In the genomic region with DNA sequence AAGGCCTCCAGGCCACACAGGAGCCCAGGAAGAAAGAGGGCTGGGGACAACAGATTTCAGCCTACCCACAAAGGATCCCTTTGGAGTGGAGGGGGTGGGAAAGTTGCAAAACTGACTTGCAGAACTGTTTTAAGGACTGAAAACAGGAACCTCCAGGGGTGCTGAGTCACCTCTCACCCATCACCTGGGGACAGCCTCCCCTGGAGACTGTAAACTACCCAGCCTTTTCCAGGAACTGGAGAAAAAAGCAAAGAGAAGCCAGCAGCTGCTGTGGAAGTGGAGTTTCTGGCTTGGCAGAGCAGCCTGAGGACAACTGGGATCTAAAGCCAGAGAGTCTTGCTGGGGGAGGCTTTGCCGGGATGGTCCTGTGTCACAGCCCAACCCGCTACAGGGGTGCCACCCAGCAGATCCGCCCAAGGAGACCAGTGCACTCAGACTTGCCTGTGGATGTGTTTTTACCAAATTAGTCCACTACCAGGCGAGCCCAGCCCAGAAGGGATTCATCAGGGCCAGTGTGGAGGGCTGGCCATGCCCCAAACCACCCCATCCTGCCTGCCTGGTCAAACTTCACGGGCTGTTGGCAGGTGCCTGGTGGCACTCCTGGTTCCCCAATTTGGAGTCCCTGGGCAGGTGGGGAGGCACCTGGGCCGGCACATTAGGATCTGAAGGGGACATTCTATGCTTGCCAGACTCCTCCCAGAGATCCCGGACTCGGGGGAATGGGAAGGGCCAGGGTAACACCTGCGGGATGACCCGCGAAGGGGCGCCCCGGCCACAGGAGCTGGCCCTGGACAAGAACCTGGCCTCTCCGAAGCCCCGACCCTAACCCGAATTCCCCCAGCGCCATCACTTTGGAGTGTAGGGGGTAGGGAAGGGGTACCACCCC, we compare ENCODE assay signal across 2 cellular contexts.
TF ChIP-seq lines count a peak whose summit lies in the region.

No MANE protein-coding gene starts in this region.

TF ChIP-seq in IMR-90, 13 proteins besides CTCF, POLR2A, EP300 and RAD21:
- TF ChIP-seq CEBPB (IDR thresholded peaks at IDR 0.05; ENCODE audit: low read depth, low read length) (no peak), MAZ (IDR thresholded peaks at IDR 0.05; ENCODE audit: borderline replicate concordance, low read depth, low read length) (no peak), CHD1 (IDR thresholded peaks at IDR 0.05; ENCODE audit: low read depth, low read length) (no peak), MXI1 (IDR thresholded peaks at IDR 0.05; ENCODE audit: borderline replicate concordance, low read depth, low read length) (no peak), MAFK (IDR thresholded peaks at IDR 0.05; ENCODE audit: low read depth, low read length) (no peak), BHLHE40 (IDR thresholded peaks at IDR 0.05; ENCODE audit: low read depth, low read length) (no peak), RFX5 (IDR thresholded peaks at IDR 0.05; ENCODE audit: low read depth, low read length) (no peak)
- TF ChIP-seq, protein P1, sequence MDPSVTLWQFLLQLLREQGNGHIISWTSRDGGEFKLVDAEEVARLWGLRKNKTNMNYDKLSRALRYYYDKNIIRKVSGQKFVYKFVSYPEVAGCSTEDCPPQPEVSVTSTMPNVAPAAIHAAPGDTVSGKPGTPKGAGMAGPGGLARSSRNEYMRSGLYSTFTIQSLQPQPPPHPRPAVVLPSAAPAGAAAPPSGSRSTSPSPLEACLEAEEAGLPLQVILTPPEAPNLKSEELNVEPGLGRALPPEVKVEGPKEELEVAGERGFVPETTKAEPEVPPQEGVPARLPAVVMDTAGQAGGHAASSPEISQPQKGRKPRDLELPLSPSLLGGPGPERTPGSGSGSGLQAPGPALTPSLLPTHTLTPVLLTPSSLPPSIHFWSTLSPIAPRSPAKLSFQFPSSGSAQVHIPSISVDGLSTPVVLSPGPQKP (IDR thresholded peaks at IDR 0.05; ENCODE audit: borderline replicate concordance, low read depth, low read length) = no peak
- TF ChIP-seq, protein P2, sequence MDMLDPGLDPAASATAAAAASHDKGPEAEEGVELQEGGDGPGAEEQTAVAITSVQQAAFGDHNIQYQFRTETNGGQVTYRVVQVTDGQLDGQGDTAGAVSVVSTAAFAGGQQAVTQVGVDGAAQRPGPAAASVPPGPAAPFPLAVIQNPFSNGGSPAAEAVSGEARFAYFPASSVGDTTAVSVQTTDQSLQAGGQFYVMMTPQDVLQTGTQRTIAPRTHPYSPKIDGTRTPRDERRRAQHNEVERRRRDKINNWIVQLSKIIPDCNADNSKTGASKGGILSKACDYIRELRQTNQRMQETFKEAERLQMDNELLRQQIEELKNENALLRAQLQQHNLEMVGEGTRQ (IDR thresholded peaks at IDR 0.05; ENCODE audit: low read depth, low read length) = no peak
TF ChIP-seq in IMR-90: peak in this region for 0.

TF ChIP-seq in GM12878, 131 proteins besides CTCF, POLR2A, EP300 and RAD21:
- no peak for TF ChIP-seq MXI1 (IDR thresholded peaks at IDR 0.05; ENCODE audit: low read depth, low read length)
- no peak for TF ChIP-seq POLR2AphosphoS5 (IDR thresholded peaks at IDR 0.05; ENCODE audit: low read length)
- TF ChIP-seq KDM1A (IDR thresholded peaks at IDR 0.05; ENCODE audit: borderline replicate concordance) = no peak
- TF ChIP-seq SPI1 (IDR thresholded peaks at IDR 0.05; ENCODE audit: borderline replicate concordance, insufficient read depth, low read depth, low read length) = peak; percentile 47; the same call in 1 of the 2 replicates
- no peak for TF ChIP-seq RELA (IDR thresholded peaks at IDR 0.05; ENCODE audit: borderline replicate concordance, partially characterized antibody)
- no peak for TF ChIP-seq TBL1XR1 (IDR thresholded peaks at IDR 0.05; ENCODE audit: low read depth, low read length)
- no peak for TF ChIP-seq RCOR1 (conservative IDR thresholded peaks at IDR 0.05; ENCODE audit: low read depth, low read length)
- TF ChIP-seq NFIC (IDR thresholded peaks at IDR 0.05; ENCODE audit: low read depth, low read length) = no peak
- no peak for TF ChIP-seq BACH1 (IDR thresholded peaks at IDR 0.05; ENCODE audit: borderline replicate concordance)
- no peak for TF ChIP-seq YY1 (IDR thresholded peaks at IDR 0.05; ENCODE audit: low read depth, low read length)
- 0 out of 2 replicates have a peak, but pooled peaks have one; percentile 14 for TF ChIP-seq DPF2 (IDR thresholded peaks at IDR 0.05)
- TF ChIP-seq NFYA (IDR thresholded peaks at IDR 0.05; ENCODE audit: borderline replicate concordance, low read depth, low read length) = no peak
